Comparison of ENCODE assay signal across 26 cellular contexts in genomic region chr9:113963914-113964739, GRCh38.
A peak's percentile ranks its signal among the peaks of the same experiment; 100 is the strongest.
DNase-seq lines count a peak whose midpoint lies in the region; TF ChIP-seq lines count a peak whose summit lies in the region.
"Had no signal": no experiment of that assay in that cellular context is flagged by ENCODE, and none has a peak within 500 bp of the region (broad histone marks: within the 10 kb centered on the region; RNA-seq: fewer than 3 reads in every experiment).

No MANE protein-coding gene starts in this region.

- H3K14ac ChIP-seq in neuronal stem cell (ENCODE audit: low read length), result no peak overlapping the region

- peaks cover 10% of the 10 kb centered on the region for H3K4me1 ChIP-seq in BE2C
- peaks cover 4 to 6% of the 10 kb centered on the region in 2 donors for H3K4me1 ChIP-seq in neuronal stem cell (ENCODE audit: control insufficient read depth in 2 of 2, insufficient read depth in 1 of 2, low read depth in 1 of 2, low read length in 2 of 2)
- no peaks in the 10 kb centered on the region for H3K4me1 ChIP-seq in MM.1S (ENCODE audit: low read length)
- peaks cover 20% of the 10 kb centered on the region for H3K4me1 ChIP-seq in hepatocyte (ENCODE audit: insufficient read depth)
- H3K4me1 ChIP-seq: A549 had no signal

- TF ChIP-seq CTCF in BE2C (IDR thresholded peaks at IDR 0.05; ENCODE audit: low read depth, low read length) (no peak), fibroblast of the aortic adventitia (IDR thresholded peaks at IDR 0.05; ENCODE audit: insufficient read depth, low read length) (no peak), MM.1S (IDR thresholded peaks at IDR 0.05; ENCODE audit: low read length) (no peak), hepatocyte (IDR thresholded peaks at IDR 0.05; ENCODE audit: poor library complexity) (no peak)

- H4K91ac ChIP-seq in neuronal stem cell (ENCODE audit: low read depth, low read length, poor library complexity), result no peak overlapping the region

- no peak overlapping the region for H2BK12ac ChIP-seq in neuronal stem cell (ENCODE audit: low read length)

- H2BK5ac ChIP-seq in neuronal stem cell (ENCODE audit: low read length), result no peak overlapping the region

- H2BK15ac ChIP-seq in neuronal stem cell (ENCODE audit: low read length), result no peak overlapping the region

- H4K20me1 ChIP-seq in MM.1S (ENCODE audit: insufficient read depth, low read length), result no peaks in the 10 kb centered on the region
- no peaks in the 10 kb centered on the region for H4K20me1 ChIP-seq in hepatocyte (ENCODE audit: insufficient read depth, poor library complexity, severe bottlenecking)

- H3K4me3 ChIP-seq in BE2C (ENCODE audit: low read depth, low read length) (peak overlapping the region; percentile 9; the same call in 1 of the 2 replicates), SK-N-MC (peak overlapping the region; percentile 78), fibroblast of the aortic adventitia (ENCODE audit: low read depth, low read length) (no peak overlapping the region), neuronal stem cell (ENCODE audit: low read length in 2 of 2) (no peak overlapping the region), MM.1S (ENCODE audit: low read length) (no peak overlapping the region), hepatocyte (no peak overlapping the region)
- H3K4me3 ChIP-seq: A549, GM12878, vagina had no signal

- H3K9ac ChIP-seq in SK-N-MC (ENCODE audit: insufficient read length), result no peak overlapping the region
- no peak overlapping the region for H3K9ac ChIP-seq in neuronal stem cell (ENCODE audit: low read depth, low read length, poor library complexity)
- H3K9ac ChIP-seq in MM.1S (ENCODE audit: low read length), result no peak overlapping the region

- H3K27me3 ChIP-seq in BE2C (no peaks in the 10 kb centered on the region), neuronal stem cell (ENCODE audit: control insufficient read depth in 3 of 3, insufficient read depth in 3 of 3, low read depth in 1 of 3, low read length in 3 of 3) (no peaks in the 10 kb centered on the region), MM.1S (replicated peaks; ENCODE audit: insufficient read depth, low read length) (no peaks in the 10 kb centered on the region), hepatocyte (no peaks in the 10 kb centered on the region)
- H3K27me3 ChIP-seq: vagina had no signal

- H3F3A ChIP-seq in MM.1S (ENCODE audit: insufficient read depth, low read length), result no peaks in the 10 kb centered on the region

- H3K4ac ChIP-seq in neuronal stem cell (ENCODE audit: low read length), result no peak overlapping the region

- H3K36me3 ChIP-seq in BE2C (peaks cover 6% of the 10 kb centered on the region), SK-N-MC (ENCODE audit: insufficient read depth, low read length) (peaks cover 1% of the 10 kb centered on the region; the same call in 1 of the 2 replicates), neuronal stem cell (replicated peaks in 1 of 2; ENCODE audit: control insufficient read depth in 2 of 2, insufficient read depth in 2 of 2, low read length in 2 of 2) (peaks cover 8 to 21% of the 10 kb centered on the region in 2 donors), MM.1S (replicated peaks; ENCODE audit: insufficient read depth, low read length) (no peaks in the 10 kb centered on the region), hepatocyte (replicated peaks; ENCODE audit: insufficient read depth, low read depth) (no peaks in the 10 kb centered on the region)
- H3K36me3 ChIP-seq: vagina had no signal

- H3K9me2 ChIP-seq in MM.1S (replicated peaks; ENCODE audit: insufficient read depth, low read length) (no peaks in the 10 kb centered on the region), hepatocyte (replicated peaks; ENCODE audit: insufficient read depth) (no peaks in the 10 kb centered on the region)

- no peak overlapping the region for H2BK120ac ChIP-seq in neuronal stem cell (ENCODE audit: low read depth, low read length)

- WGBS in neuronal stem cell (ENCODE audit: extremely low coverage in 2 of 2, insufficient read length in 2 of 2, insufficient replicate concordance in 1 of 2), 2 donors, result no CpG with 5 or more reads among the region's 16 CpGs
- 93% methylated on average over 16 of the region's 16 CpGs for WGBS in hepatocyte (ENCODE audit: low lambda C conversion rate, missing lambda C conversion rate)

- H2AFZ ChIP-seq in neuronal stem cell (ENCODE audit: low read length), result no peak overlapping the region
- H2AFZ ChIP-seq in MM.1S (ENCODE audit: low read length), result no peak overlapping the region
- H2AFZ ChIP-seq in hepatocyte, result no peak overlapping the region

- H3K79me2 ChIP-seq in MM.1S (ENCODE audit: low read length) (no peaks in the 10 kb centered on the region), hepatocyte (peaks cover 49% of the 10 kb centered on the region)

- H4K8ac ChIP-seq in neuronal stem cell (ENCODE audit: low read depth, low read length), result no peak overlapping the region

- H2AK5ac ChIP-seq in neuronal stem cell (ENCODE audit: low read depth, low read length), result peak overlapping the region; percentile 22

- H3K9me3 ChIP-seq in BE2C (no peaks in the 10 kb centered on the region), SK-N-MC (ENCODE audit: low read depth, low read length) (no peaks in the 10 kb centered on the region), neuronal stem cell (replicated peaks in 1 of 2; ENCODE audit: control insufficient read depth in 2 of 2, insufficient read depth in 1 of 2, low read depth in 1 of 2, low read length in 2 of 2) (peaks cover 5% of the 10 kb centered on the region in 2 donors), MM.1S (replicated peaks; ENCODE audit: insufficient read depth, low read length) (no peaks in the 10 kb centered on the region), hepatocyte (ENCODE audit: low read depth) (no peaks in the 10 kb centered on the region)
- H3K9me3 ChIP-seq: vagina had no signal

- no peak overlapping the region for H3K4me2 ChIP-seq in neuronal stem cell (ENCODE audit: insufficient read depth, low read length, poor library complexity, severe bottlenecking)
- no peak overlapping the region for H3K4me2 ChIP-seq in MM.1S (ENCODE audit: low read depth, low read length)
- no peak overlapping the region for H3K4me2 ChIP-seq in hepatocyte
- H3K4me2 ChIP-seq: A549 had no signal

- no peak overlapping the region for H3K23ac ChIP-seq in neuronal stem cell (ENCODE audit: low read depth, low read length, poor library complexity)

- DNase-seq in BE2C (no peak), SK-N-MC (ENCODE audit: low read depth, low spot score) (peak; percentile 64), fibroblast of the aortic adventitia (ENCODE audit: low read depth) (peak; percentile 65), neuronal stem cell (ENCODE audit: low spot score) (no peak), COLO829 (ENCODE audit: low spot score) (no peak), OCI-M2 (lab: John Stamatoyannopoulos, UW; ENCODE audit: unreplicated experiment) (no peak), MM.1S (no peak), hepatocyte (ENCODE audit: low spot score) (no peak)
- DNase-seq: activated CD4-positive, alpha-beta T cell treated with anti-CD3 and anti-CD28 coated beads for 48 hours; activated naive CD4-positive, alpha-beta T cell treated with anti-CD3 and anti-CD28 coated beads, Interleukin-2, amount 50 U/mL, for 16 hours; effector CD8-positive, alpha-beta T cell; erythroblast; Karpas-422; midbrain; naive thymus-derived CD4-positive, alpha-beta T cell; NCI-H1417 treated with DMSO at 0.1 percent for 48 hours; NCI-H2081; posterior cingulate gyrus; right cardiac atrium; stimulated activated CD4-positive, alpha-beta T cell treated with anti-CD3 and anti-CD28 coated beads, Interleukin-12 subunit alpha, Interleukin-12 subunit beta, amount 100 ng/mL, for 4 hours; stimulated activated CD4-positive, alpha-beta T cell treated with anti-CD3 and anti-CD28 coated beads, Interleukin-2, amount 100 ng/mL, for 48 hours; stimulated activated naive CD8-positive, alpha-beta T cell treated with anti-CD3 and anti-CD28 coated beads, Interleukin-15, amount 100 ng/mL, for 72 hours; T-cell had no signal

- peak overlapping the region; percentile 35 for H3K18ac ChIP-seq in neuronal stem cell (ENCODE audit: low read length)

- H3K27ac ChIP-seq in SK-N-MC (peak overlapping the region; percentile 93), neuronal stem cell (replicated peaks; ENCODE audit: low read length) (no peak overlapping the region), MM.1S (ENCODE audit: low read length) (no peak overlapping the region), hepatocyte (no peak overlapping the region)
- H3K27ac ChIP-seq: A549, vagina had no signal

- H3K79me1 ChIP-seq in neuronal stem cell (ENCODE audit: low read depth, low read length), result peaks cover 5% of the 10 kb centered on the region

Comparison
In these comparisons a context has a peak if more than half of its experiments do, and no peak if none do; other contexts are left out.
1. DNase-seq: peak in SK-N-MC (single experiment) and fibroblast of the aortic adventitia (single experiment); none in BE2C (single experiment), neuronal stem cell (single experiment), COLO829 (single experiment), OCI-M2 (single experiment), MM.1S (single experiment) and hepatocyte (single experiment).
2. H3K4me3 ChIP-seq: peak in BE2C (single experiment) and SK-N-MC (single experiment); none in fibroblast of the aortic adventitia (single experiment), neuronal stem cell (0 of 2), MM.1S (single experiment) and hepatocyte (single experiment).